In genomic region chr11:9615031-9615451, GRCh38 we compare ENCODE assay signal across 8 cellular contexts. TPM values are rescaled to one million over a fixed set of nuclear protein-coding genes. Genes with fewer than 3 reads are reported as not detected.
A peak's percentile ranks its signal among the peaks of the same experiment; 100 is the strongest.
DNase-seq lines count a peak whose midpoint lies in the region; ATAC-seq, FAIRE-seq and TF ChIP-seq lines count a peak whose summit lies in the region.

No MANE protein-coding gene starts in this region.

- no peaks in the 10 kb centered on the region for H3K9me3 Mint-ChIP-seq in central memory CD8-positive, alpha-beta T cell
- no peaks in the 10 kb centered on the region for H3K9me3 Mint-ChIP-seq in progenitor cell of endocrine pancreas (ENCODE audit: low read depth)

- DNase-seq in GM12891 (ENCODE audit: insufficient read length, low spot score) (peak; percentile 30), progenitor cell of endocrine pancreas (ENCODE audit: low spot score, unreplicated experiment) (no peak), NCI-H2196 (lab: John Stamatoyannopoulos, UW; ENCODE audit: unreplicated experiment) (no peak), GDM1 (lab: John Stamatoyannopoulos, UW) (no peak), NCI-H128 (lab: John Stamatoyannopoulos, UW; ENCODE audit: unreplicated experiment) (no peak)
- DNase-seq in central memory CD8-positive, alpha-beta T cell (ENCODE audit: low spot score in 2 of 2), result no peak

- H3K27me3 Mint-ChIP-seq in central memory CD8-positive, alpha-beta T cell, result no peaks in the 10 kb centered on the region
- peaks cover 7% of the 10 kb centered on the region for H3K27me3 Mint-ChIP-seq in progenitor cell of endocrine pancreas

- peak; percentile 71 for FAIRE-seq in GM12891 (lab: Jason Lieb, UNC)

- H3K4me3 Mint-ChIP-seq in central memory CD8-positive, alpha-beta T cell, result peak overlapping the region; percentile 90
- peak overlapping the region; percentile 73 for H3K4me3 Mint-ChIP-seq in progenitor cell of endocrine pancreas (ENCODE audit: low read depth)

- peaks cover 3% of the 10 kb centered on the region for H3K36me3 Mint-ChIP-seq in central memory CD8-positive, alpha-beta T cell (ENCODE audit: insufficient read depth)
- no peaks in the 10 kb centered on the region for H3K36me3 Mint-ChIP-seq in progenitor cell of endocrine pancreas (ENCODE audit: insufficient read depth)

- ATAC-seq in GM21423 (IDR thresholded peaks at IDR 0.05; ENCODE audit: unreplicated experiment), result peak; percentile 57
- peak; percentile 50 for ATAC-seq in HG03571 (IDR thresholded peaks at IDR 0.05; ENCODE audit: unreplicated experiment)
- ATAC-seq in central memory CD8-positive, alpha-beta T cell (replicated peaks; ENCODE audit: extremely low read depth, poor library complexity, severe bottlenecking), result no peak

- no peak for TF ChIP-seq CTCF in progenitor cell of endocrine pancreas (IDR thresholded peaks at IDR 0.05; ENCODE audit: unreplicated experiment)

- peaks cover 13% of the 10 kb centered on the region for H3K4me1 Mint-ChIP-seq in central memory CD8-positive, alpha-beta T cell
- peaks cover 17% of the 10 kb centered on the region for H3K4me1 Mint-ChIP-seq in progenitor cell of endocrine pancreas (ENCODE audit: low read depth)

- H3K27ac Mint-ChIP-seq in central memory CD8-positive, alpha-beta T cell (ENCODE audit: low read depth), result peak overlapping the region; percentile 95
- no peak overlapping the region for H3K27ac Mint-ChIP-seq in progenitor cell of endocrine pancreas

- TF ChIP-seq POLR2A in GM12891 (IDR thresholded peaks at IDR 0.05; ENCODE audit: low read depth, low read length), result no peak

TF ChIP-seq in GM12891, 5 proteins besides CTCF, POLR2A, EP300 and RAD21:
- TF ChIP-seq POLR2AphosphoS5 (IDR thresholded peaks at IDR 0.05; ENCODE audit: low read depth, low read length) (0 out of 2 replicates have a peak, but pooled peaks have one; percentile 25), TAF1 (IDR thresholded peaks at IDR 0.05; ENCODE audit: low read depth, low read length) (no peak), SPI1 (IDR thresholded peaks at IDR 0.05; ENCODE audit: low read depth, low read length) (no peak), POU2F2 (IDR thresholded peaks at IDR 0.05; ENCODE audit: low read depth, low read length) (peak; percentile 93; the same call in 1 of the 2 replicates), PAX5 (IDR thresholded peaks at IDR 0.05; ENCODE audit: insufficient read depth, low read length, severe bottlenecking) (peak; percentile 82)
TF ChIP-seq in GM12891: peak in this region for 3.

RNA-seq across cellular contexts. Expression of gene WEE1, which starts 41.6 kb away (rescaled TPM):
- 14.3 TPM for polyA plus RNA-seq in GM12891 (2012; ENCODE audit: low read depth, missing spikeins)
- 154 and 179 TPM in 2 replicates for total RNA-seq in progenitor cell of endocrine pancreas

RNA-seq across cellular contexts. Expression of gene SWAP70, which starts 48.8 kb away (rescaled TPM):
- polyA plus RNA-seq in GM12891 (2012; ENCODE audit: low read depth, missing spikeins), result 25.1 TPM
- total RNA-seq in progenitor cell of endocrine pancreas, result 18.9 and 19.1 TPM in 2 replicates
